ENCODE assay signal across 18 cellular contexts in genomic region chr7:2154121-2154520, GRCh38.
DNase-seq lines count a peak whose midpoint lies in the region; ATAC-seq and TF ChIP-seq lines count a peak whose summit lies in the region.
"Had no signal": no experiment of that assay in that cellular context is flagged by ENCODE, and none has a peak within 500 bp of the region (broad histone marks: within the 10 kb centered on the region; RNA-seq: fewer than 3 reads in every experiment).

No MANE protein-coding gene starts in this region.

- no peak overlapping the region for H3K27ac ChIP-seq in AG04450 (ENCODE audit: low read depth, low read length)
- no peak overlapping the region for H3K27ac ChIP-seq in RWPE2 (ENCODE audit: poor library complexity, severe bottlenecking)
- no peak overlapping the region for H3K27ac ChIP-seq in neural progenitor cell

- H3K4me1 Mint-ChIP-seq in neural progenitor cell: peaks cover 35% of the 10 kb centered on the region
- H3K4me1 Mint-ChIP-seq in activated CD4-positive, alpha-beta T cell treated with anti-CD3 and anti-CD28 coated beads, Interleukin-2, amount 10 ng/mL, durations not matched to agents 7 days and 5 days: no peaks in the 10 kb centered on the region

- peaks cover 9% of the 10 kb centered on the region for H3F3A ChIP-seq in neural progenitor cell (ENCODE audit: low read depth)

- H3K79me2 ChIP-seq in neural progenitor cell (ENCODE audit: low read depth): peaks cover under 1% of the 10 kb centered on the region

- H3K27ac Mint-ChIP-seq in neural progenitor cell: peak overlapping the region; percentile 26
- H3K27ac Mint-ChIP-seq in activated CD4-positive, alpha-beta T cell treated with anti-CD3 and anti-CD28 coated beads, Interleukin-2, amount 10 ng/mL, durations not matched to agents 7 days and 5 days: no peak overlapping the region
- H3K27ac Mint-ChIP-seq: T-helper 1 cell treated with Interleukin-12 subunit alpha and Interleukin-12 subunit beta and Interleukin-4 antibody, amounts not matched to agents 30 μg/mL and 1 μg/mL, for 36 hours had no signal

- POLR2A ChIA-PET in AG04450 (lab: Yijun Ruan, JAX): no interaction called here
- POLR2A ChIA-PET in activated CD4-positive, alpha-beta T cell treated with anti-CD3 and anti-CD28 coated beads, Interleukin-2, amount 10 ng/mL, durations not matched to agents 7 days and 5 days (lab: Charles Lee): no interaction called here

- ATAC-seq in RWPE2 (ENCODE audit: low read depth) (no peak), left lobe of liver (no peak)

- no peak overlapping the region for H2AFZ ChIP-seq in neural progenitor cell (replicated peaks)

- H3K9me3 ChIP-seq in AG04450 (ENCODE audit: control insufficient read depth, insufficient read depth, low read length): no peaks in the 10 kb centered on the region; the same call in 1 of the 2 replicates
- no peaks in the 10 kb centered on the region for H3K9me3 ChIP-seq in RWPE2 (ENCODE audit: severe bottlenecking)
- H3K9me3 ChIP-seq in neural progenitor cell (ENCODE audit: low read depth): no peaks in the 10 kb centered on the region
- H3K9me3 ChIP-seq: Caco-2 had no signal

- H3K36me3 Mint-ChIP-seq in neural progenitor cell: peaks cover 20% of the 10 kb centered on the region
- no peaks in the 10 kb centered on the region for H3K36me3 Mint-ChIP-seq in activated CD4-positive, alpha-beta T cell treated with anti-CD3 and anti-CD28 coated beads, Interleukin-2, amount 10 ng/mL, durations not matched to agents 7 days and 5 days (ENCODE audit: low read depth)

- H3K9me3 Mint-ChIP-seq in neural progenitor cell: no peaks in the 10 kb centered on the region
- H3K9me3 Mint-ChIP-seq in activated CD4-positive, alpha-beta T cell treated with anti-CD3 and anti-CD28 coated beads, Interleukin-2, amount 10 ng/mL, durations not matched to agents 7 days and 5 days: no peaks in the 10 kb centered on the region
- H3K9me3 Mint-ChIP-seq: CD4-positive, CD25-positive, alpha-beta regulatory T cell; IgD-negative memory B cell; T-helper 1 cell treated with Interleukin-12 subunit alpha and Interleukin-12 subunit beta and Interleukin-4 antibody, amounts not matched to agents 30 μg/mL and 1 μg/mL, for 36 hours had no signal

- CTCF ChIA-PET in AG04450 (lab: Charles Lee): interaction anchor here (1.3 kb wide), 1 partner anchor 17 kb away, joined by 3 read pairs; no protein-coding TSS in a partner anchor
- CTCF ChIA-PET in activated CD4-positive, alpha-beta T cell treated with anti-CD3 and anti-CD28 coated beads, Interleukin-2, amount 10 ng/mL, durations not matched to agents 7 days and 5 days (lab: Charles Lee): interaction anchor here (1.0 kb wide), 1 partner anchor 40 kb away, joined by 3 read pairs; no protein-coding TSS in a partner anchor

- TF ChIP-seq CTCF in AG04450 (IDR thresholded peaks at IDR 0.05; ENCODE audit: low read depth, low read length): 0 out of 2 replicates have a peak, but pooled peaks have one; percentile 10
- TF ChIP-seq CTCF in HFF-Myc (IDR thresholded peaks at IDR 0.05; ENCODE audit: low read depth, low read length, missing control alignments): peak; percentile 0
- no peak for TF ChIP-seq CTCF in RWPE2 (IDR thresholded peaks at IDR 0.05; ENCODE audit: poor library complexity, severe bottlenecking)
- TF ChIP-seq CTCF in neural progenitor cell (IDR thresholded peaks at IDR 0.05): no peak

- H3K9ac ChIP-seq in neural progenitor cell: no peak overlapping the region

- H3K4me1 ChIP-seq in RWPE2 (ENCODE audit: insufficient read depth, poor library complexity, severe bottlenecking) (no peaks in the 10 kb centered on the region), neural progenitor cell (peaks cover 14% of the 10 kb centered on the region)

- no peak for DNase-seq in AG04450 (ENCODE audit: low read depth, low spot score)
- no peak for DNase-seq in HFF-Myc (ENCODE audit: extremely low read depth, low read depth)
- DNase-seq in RWPE2 (ENCODE audit: low spot score): peak; percentile 8
- no peak for DNase-seq in neural progenitor cell (ENCODE audit: low spot score)
- no peak for DNase-seq in left lobe of liver (ENCODE audit: low spot score)
- DNase-seq in NCI-H2107 treated with DMSO at 0.1 percent for 48 hours (lab: John Stamatoyannopoulos, UW; ENCODE audit: unreplicated experiment): no peak
- DNase-seq in activated CD4-positive, alpha-beta T cell treated with anti-CD3 and anti-CD28 coated beads, Interleukin-2, amount 10 ng/mL, durations not matched to agents 7 days and 5 days: no peak
- DNase-seq in Ammon's horn (ENCODE audit: low spot score): no peak
- DNase-seq: Caco-2; CD4-positive, CD25-positive, alpha-beta regulatory T cell; GOT3; MM.1S; NCI-H1092 treated with DMSO at 0.1 percent for 48 hours; NCI-H2081; NCI-H748 treated with DMSO at 0.1 percent for 48 hours; SHP77 treated with DMSO at 0.1 percent for 48 hours had no signal

- no peaks in the 10 kb centered on the region for H3K27me3 Mint-ChIP-seq in neural progenitor cell (ENCODE audit: insufficient read depth, low read depth)
- no peaks in the 10 kb centered on the region for H3K27me3 Mint-ChIP-seq in activated CD4-positive, alpha-beta T cell treated with anti-CD3 and anti-CD28 coated beads, Interleukin-2, amount 10 ng/mL, durations not matched to agents 7 days and 5 days
- H3K27me3 Mint-ChIP-seq: CD4-positive, CD25-positive, alpha-beta regulatory T cell; IgD-negative memory B cell had no signal

- no peaks in the 10 kb centered on the region for H3K27me3 ChIP-seq in AG04450 (ENCODE audit: control insufficient read depth, insufficient read depth, low read length)
- no peaks in the 10 kb centered on the region for H3K27me3 ChIP-seq in RWPE2 (ENCODE audit: insufficient read depth, poor library complexity, severe bottlenecking)
- H3K27me3 ChIP-seq in neural progenitor cell: no peaks in the 10 kb centered on the region

- H3K4me2 ChIP-seq in neural progenitor cell: no peak overlapping the region

- peaks cover 4% of the 10 kb centered on the region for H3K36me3 ChIP-seq in RWPE2 (ENCODE audit: low read depth)
- no peaks in the 10 kb centered on the region for H3K36me3 ChIP-seq in neural progenitor cell

- H3K4me3 Mint-ChIP-seq in neural progenitor cell: no peak overlapping the region
- H3K4me3 Mint-ChIP-seq in activated CD4-positive, alpha-beta T cell treated with anti-CD3 and anti-CD28 coated beads, Interleukin-2, amount 10 ng/mL, durations not matched to agents 7 days and 5 days: no peak overlapping the region
- H3K4me3 Mint-ChIP-seq: CD4-positive, CD25-positive, alpha-beta regulatory T cell; IgD-negative memory B cell; T-helper 1 cell treated with Interleukin-12 subunit alpha and Interleukin-12 subunit beta and Interleukin-4 antibody, amounts not matched to agents 30 μg/mL and 1 μg/mL, for 36 hours had no signal

- peaks cover 21% of the 10 kb centered on the region for H4K20me1 ChIP-seq in neural progenitor cell (ENCODE audit: low read depth)

- H3K4me3 ChIP-seq in AG04450 (ENCODE audit: low read depth, low read length) (no peak overlapping the region), HFF-Myc (replicated peaks; ENCODE audit: low read depth, low read length) (no peak overlapping the region), RWPE2 (ENCODE audit: severe bottlenecking) (no peak overlapping the region), neural progenitor cell (no peak overlapping the region)

Comparison
In these comparisons a context has a peak if more than half of its experiments do, and no peak if none do; other contexts are left out.
1. CTCF ChIP-seq: peak in AG04450 (single experiment) and HFF-Myc (single experiment); none in RWPE2 (single experiment) and neural progenitor cell (single experiment).